26 cellular contexts compared by ENCODE assay signal in genomic region chr5:81081461-81081835, GRCh38.
A peak's percentile ranks its signal among the peaks of the same experiment; 100 is the strongest.
DNase-seq lines count a peak whose midpoint lies in the region; ATAC-seq and TF ChIP-seq lines count a peak whose summit lies in the region.
"Had no signal": no experiment of that assay in that cellular context is flagged by ENCODE, and none has a peak within 500 bp of the region (broad histone marks: within the 10 kb centered on the region; RNA-seq: fewer than 3 reads in every experiment).

No MANE protein-coding gene starts in this region.

- H3K36me3 Mint-ChIP-seq in activated naive CD4-positive, alpha-beta T cell treated with anti-CD3 and anti-CD28 coated beads, Interleukin-2, amount 10 ng/mL, durations not matched to agents 7 days and 5 days, result peaks cover 19% of the 10 kb centered on the region

- no TSS peak for BruUV-seq in A673 (replicated peaks; lab: Mats Ljungman, UMichigan)

- no peak overlapping the region for H3K27ac ChIP-seq in A673 (ENCODE audit: low read depth, low read length, poor library complexity, severe bottlenecking)
- H3K27ac ChIP-seq: A549, BLaER1, hepatocyte had no signal

- POLR2A ChIA-PET in A673 (lab: Charles Lee; ENCODE audit: low non-redundant PET), result no interaction called here

- no peaks in the 10 kb centered on the region for H3K27me3 ChIP-seq in A673 (replicated peaks; ENCODE audit: insufficient read depth, low read depth, low read length, poor library complexity)
- H3K27me3 ChIP-seq: BLaER1, hepatocyte had no signal

- H3K27ac Mint-ChIP-seq in activated naive CD4-positive, alpha-beta T cell treated with anti-CD3 and anti-CD28 coated beads, Interleukin-2, amount 10 ng/mL, durations not matched to agents 7 days and 5 days, result no peak overlapping the region
- H3K27ac Mint-ChIP-seq: dendritic cell treated with granulocyte-macrophage colony-stimulating factor and Interleukin-4, amounts not matched to agents 40 ng/mL and 50 ng/mL, for 4 days; nephron; progenitor cell of endocrine pancreas; stimulated activated naive CD8-positive, alpha-beta T cell treated with anti-CD3 and anti-CD28 coated beads, Interleukin-15, Interleukin-2, amounts not matched to agents 100 ng/mL and 50 ng/mL, for 24 hours; T-helper 1 cell treated with Interleukin-12 subunit alpha and Interleukin-12 subunit beta and Interleukin-4 antibody, amounts not matched to agents 30 μg/mL and 1 μg/mL, for 36 hours had no signal

- TF ChIP-seq CTCF in A673 (conservative IDR thresholded peaks at IDR 0.05; ENCODE audit: low read depth, low read length), result no peak

- H3K27me3 Mint-ChIP-seq in activated naive CD4-positive, alpha-beta T cell treated with anti-CD3 and anti-CD28 coated beads, Interleukin-2, amount 10 ng/mL, durations not matched to agents 7 days and 5 days, result no peaks in the 10 kb centered on the region
- H3K27me3 Mint-ChIP-seq: dendritic cell treated with granulocyte-macrophage colony-stimulating factor and Interleukin-4, amounts not matched to agents 40 ng/mL and 50 ng/mL, for 4 days; progenitor cell of endocrine pancreas; stimulated activated naive CD8-positive, alpha-beta T cell treated with anti-CD3 and anti-CD28 coated beads, Interleukin-15, Interleukin-2, amounts not matched to agents 100 ng/mL and 50 ng/mL, for 24 hours had no signal

- no peaks in the 10 kb centered on the region for H3K36me3 ChIP-seq in A673 (ENCODE audit: insufficient read depth, low read length, poor library complexity, severe bottlenecking)
- H3K36me3 ChIP-seq: BLaER1 had no signal

- H3K9me3 Mint-ChIP-seq in activated naive CD4-positive, alpha-beta T cell treated with anti-CD3 and anti-CD28 coated beads, Interleukin-2, amount 10 ng/mL, durations not matched to agents 7 days and 5 days, result peaks cover 8% of the 10 kb centered on the region
- H3K9me3 Mint-ChIP-seq: dendritic cell treated with granulocyte-macrophage colony-stimulating factor and Interleukin-4, amounts not matched to agents 40 ng/mL and 50 ng/mL, for 4 days; nephron; T-helper 1 cell treated with Interleukin-12 subunit alpha and Interleukin-12 subunit beta and Interleukin-4 antibody, amounts not matched to agents 30 μg/mL and 1 μg/mL, for 36 hours had no signal

- CTCF ChIA-PET in A673 (lab: Charles Lee), result no interaction called here
- CTCF ChIA-PET in activated naive CD4-positive, alpha-beta T cell treated with anti-CD3 and anti-CD28 coated beads, Interleukin-2, amount 10 ng/mL, durations not matched to agents 7 days and 5 days (lab: Charles Lee), result no interaction called here

- no peaks in the 10 kb centered on the region for H3K4me1 Mint-ChIP-seq in activated naive CD4-positive, alpha-beta T cell treated with anti-CD3 and anti-CD28 coated beads, Interleukin-2, amount 10 ng/mL, durations not matched to agents 7 days and 5 days
- H3K4me1 Mint-ChIP-seq: H9, nephron had no signal

- H3K4me3 Mint-ChIP-seq in activated naive CD4-positive, alpha-beta T cell treated with anti-CD3 and anti-CD28 coated beads, Interleukin-2, amount 10 ng/mL, durations not matched to agents 7 days and 5 days, result no peak overlapping the region
- H3K4me3 Mint-ChIP-seq: dendritic cell treated with granulocyte-macrophage colony-stimulating factor and Interleukin-4, amounts not matched to agents 40 ng/mL and 50 ng/mL, for 4 days; H9; nephron; stimulated activated naive CD8-positive, alpha-beta T cell treated with anti-CD3 and anti-CD28 coated beads, Interleukin-15, Interleukin-2, amounts not matched to agents 100 ng/mL and 50 ng/mL, for 24 hours; T-helper 1 cell treated with Interleukin-12 subunit alpha and Interleukin-12 subunit beta and Interleukin-4 antibody, amounts not matched to agents 30 μg/mL and 1 μg/mL, for 36 hours had no signal

- intact Hi-C loops in head of caudate nucleus (cut with DNase I) (no loop called here), A673 (cut with micrococcal nuclease; ENCODE audit: unreplicated experiment) (no loop called here)

- DNase-seq in Ammon's horn (ENCODE audit: low spot score), result peak; percentile 51
- DNase-seq in astrocyte of the hippocampus (ENCODE audit: low read depth, low spot score), result peak; percentile 75
- peak in 35 of 42 donors; percentile 13 to 82 (median 49) for DNase-seq in head of caudate nucleus
- DNase-seq in pons (ENCODE audit: low spot score), result peak; percentile 88
- no peak for DNase-seq in A673 (ENCODE audit: low spot score)
- DNase-seq in activated naive CD4-positive, alpha-beta T cell treated with anti-CD3 and anti-CD28 coated beads, Interleukin-2, amount 10 ng/mL, durations not matched to agents 7 days and 5 days, result no peak
- DNase-seq: activated CD4-positive, alpha-beta T cell treated with anti-CD3 and anti-CD28 coated beads for 1 hour; activated gamma-delta T cell; H9; Karpas-422; NCI-H1694; NCI-H2171 treated with DMSO at 0.1 percent for 48 hours; NCI-H526 treated with DMSO at 0.1 percent for 48 hours; stimulated activated CD4-positive, alpha-beta T cell treated with anti-CD3 and anti-CD28 coated beads, Interleukin-15, amount 100 ng/mL, for 24 hours; trophoblast cell had no signal

- ATAC-seq in GM21723 (IDR thresholded peaks at IDR 0.05; ENCODE audit: unreplicated experiment) (no peak), GM21825 (IDR thresholded peaks at IDR 0.05; ENCODE audit: unreplicated experiment) (no peak)
- ATAC-seq: A549, GM12878 had no signal

- peaks cover 6% of the 10 kb centered on the region for H3K9me3 ChIP-seq in A673 (ENCODE audit: low read depth, low read length, poor library complexity, severe bottlenecking)

- no peaks in the 10 kb centered on the region for H3K4me1 ChIP-seq in A673 (ENCODE audit: insufficient read depth, low read length, poor library complexity, severe bottlenecking)
- H3K4me1 ChIP-seq: A549, BLaER1 had no signal

- no peak overlapping the region for H3K4me3 ChIP-seq in A673 (ENCODE audit: low read depth, low read length, poor library complexity, severe bottlenecking)
- H3K4me3 ChIP-seq: A549, BLaER1, GM12878, hepatocyte had no signal

Comparison
In these comparisons a context has a peak if more than half of its experiments do, and no peak if none do; other contexts are left out.
1. DNase-seq: peak in Ammon's horn (single experiment), astrocyte of the hippocampus (single experiment), head of caudate nucleus (35 of 42) and pons (single experiment); none in A673 (single experiment) and activated naive CD4-positive, alpha-beta T cell treated with anti-CD3 and anti-CD28 coated beads, Interleukin-2, amount 10 ng/mL, durations not matched to agents 7 days and 5 days (single experiment).